Comparison of ENCODE assay signal across 8 cellular contexts in genomic region chr3:162722796-162723195, GRCh38.
DNase-seq lines count a peak whose midpoint lies in the region; ATAC-seq and TF ChIP-seq lines count a peak whose summit lies in the region.
"Not testable (repeated sequence)": the region's sequence is repeated elsewhere in the genome, so short reads cannot be mapped to it uniquely, and the experiment has no call there.

No MANE protein-coding gene starts in this region.

- TF ChIP-seq CTCF in GM23338 (conservative IDR thresholded peaks at IDR 0.05; ENCODE audit: low read depth in 2 of 2); WTC11 (IDR thresholded peaks at IDR 0.05); endodermal cell (conservative IDR thresholded peaks at IDR 0.05): not testable (repeated sequence)

- not testable (repeated sequence) for H3F3A ChIP-seq in GM23338 (replicated peaks; ENCODE audit: low read depth)

- H3K18ac ChIP-seq in mesendoderm (ENCODE audit: low read length) = not testable (repeated sequence)

- peak overlapping the region; percentile 91 for H3K27ac ChIP-seq in GM23338 (ENCODE audit: low read depth)
- peak overlapping the region; percentile 94 for H3K27ac ChIP-seq in HUES48 (ENCODE audit: low read depth, low read length)
- H3K27ac ChIP-seq in HUES64 (ENCODE audit: low read depth, low read length) = peak overlapping the region; percentile 86; the same call in 1 of the 2 replicates
- H3K27ac ChIP-seq in endodermal cell (ENCODE audit: low read depth, low read length); mesendoderm (ENCODE audit: low read depth, low read length): not testable (repeated sequence)

- not testable (repeated sequence) for H2AK5ac ChIP-seq in mesendoderm (ENCODE audit: low read length)

- H3K9ac ChIP-seq in HUES48 (ENCODE audit: low read depth, low read length) = 0 out of 2 replicates have a peak overlapping the region, but pooled peaks have one; percentile 13
- peak overlapping the region; percentile 23; the same call in 1 of the 2 replicates for H3K9ac ChIP-seq in HUES64 (ENCODE audit: low read depth, low read length)
- H3K9ac ChIP-seq in endodermal cell (ENCODE audit: extremely low read depth, low read length, poor library complexity, severe bottlenecking); mesendoderm (ENCODE audit: low read length): not testable (repeated sequence)

- CTCF ChIA-PET in WTC11 (lab: Charles Lee) = not testable (repeated sequence)

- H4K8ac ChIP-seq in mesendoderm (ENCODE audit: low read depth, low read length) = not testable (repeated sequence)

- DNase-seq in ELF-1 (ENCODE audit: low read depth, low spot score) (peak; percentile 26), GM23338 (ENCODE audit: low spot score) (peak; percentile 37), endodermal cell (peak; percentile 77), iPS DF 19.7 (ENCODE audit: low read depth, low spot score) (peak; percentile 30), mesendoderm (peak; percentile 85)
- DNase-seq in WTC11 (ENCODE audit: low spot score) = not testable (repeated sequence)

- H3K4me3 Mint-ChIP-seq in GM23338, WTC11, endodermal cell: not testable (repeated sequence)

- not testable (repeated sequence) for H3K4ac ChIP-seq in mesendoderm (ENCODE audit: low read depth, low read length)

- H3K4me1 Mint-ChIP-seq in GM23338 = peaks cover 21% of the 10 kb centered on the region
- peaks cover 21% of the 10 kb centered on the region for H3K4me1 Mint-ChIP-seq in WTC11
- peaks cover 35% of the 10 kb centered on the region for H3K4me1 Mint-ChIP-seq in endodermal cell

- H3K4me2 ChIP-seq in GM23338; mesendoderm (ENCODE audit: low read length): not testable (repeated sequence)

- not testable (repeated sequence) for ATAC-seq in GM23338
- peak; percentile 30; the same call in 1 of the 2 replicates for ATAC-seq in WTC11

- H3K23ac ChIP-seq in mesendoderm (ENCODE audit: low read length) = not testable (repeated sequence)

- not testable (repeated sequence) for H3K27me3 Mint-ChIP-seq in GM23338 (ENCODE audit: insufficient read depth, low read depth, poor library complexity); WTC11 (ENCODE audit: low read depth); endodermal cell (ENCODE audit: insufficient read depth)

- POLR2A ChIA-PET in WTC11 (lab: Charles Lee) = not testable (repeated sequence)

- H3K56ac ChIP-seq in mesendoderm (ENCODE audit: low read length) = not testable (repeated sequence)

- H2AFZ ChIP-seq in GM23338 = not testable (repeated sequence)

- H3K27me3 ChIP-seq in GM23338 (ENCODE audit: insufficient read depth); HUES48 (ENCODE audit: control insufficient read depth, insufficient read depth, low read length); HUES64 (ENCODE audit: insufficient read depth, low read length); endodermal cell (ENCODE audit: control insufficient read depth, insufficient read depth, low read length, poor library complexity, severe bottlenecking); mesendoderm (ENCODE audit: insufficient read depth, low read length, poor library complexity): not testable (repeated sequence)

- H4K20me1 ChIP-seq in GM23338 (replicated peaks; ENCODE audit: insufficient read depth) = not testable (repeated sequence)

- H2BK5ac ChIP-seq in mesendoderm (ENCODE audit: low read length) = not testable (repeated sequence)

- H3K79me1 ChIP-seq in mesendoderm (ENCODE audit: low read length) = not testable (repeated sequence)

- H3K4me3 ChIP-seq in GM23338; HUES48 (ENCODE audit: low read depth, low read length); HUES64 (ENCODE audit: low read length); endodermal cell (ENCODE audit: low read length); mesendoderm (ENCODE audit: low read length): not testable (repeated sequence)

- not testable (repeated sequence) for H3K27ac Mint-ChIP-seq in GM23338, WTC11, endodermal cell

- H3K36me3 Mint-ChIP-seq in GM23338 (ENCODE audit: low read depth); WTC11; endodermal cell (ENCODE audit: low read depth): not testable (repeated sequence)

- not testable (repeated sequence) for H3K9me2 ChIP-seq in GM23338 (ENCODE audit: insufficient read depth)

- H3K79me2 ChIP-seq in GM23338 (replicated peaks; ENCODE audit: insufficient read depth); mesendoderm (ENCODE audit: control insufficient read depth, insufficient read depth, low read length): not testable (repeated sequence)

- H2BK15ac ChIP-seq in mesendoderm (replicated peaks; ENCODE audit: low read depth) = not testable (repeated sequence)

- not testable (repeated sequence) for H2BK120ac ChIP-seq in mesendoderm (ENCODE audit: low read depth, low read length)

- not testable (repeated sequence) for H4K5ac ChIP-seq in mesendoderm (ENCODE audit: low read length)

- WGBS in HUES64 = 17% methylated on average over 5 of the region's 5 CpGs
- WGBS in endodermal cell (ENCODE audit: insufficient coverage in 1 of 2, insufficient read length in 1 of 2), 2 experiments = 26% methylated on average over 5 of the region's 5 CpGs; no CpG with 5 or more reads in 1 of the 2 experiments
- WGBS in mesendoderm (ENCODE audit: extremely low coverage, insufficient coverage, low lambda C conversion rate) = no CpG with 5 or more reads among the region's 5 CpGs

- H3K4me1 ChIP-seq in GM23338 (ENCODE audit: insufficient read depth) (peaks cover 44% of the 10 kb centered on the region), HUES48 (ENCODE audit: control insufficient read depth, insufficient read depth, low read length) (peaks cover 48% of the 10 kb centered on the region), HUES64 (ENCODE audit: insufficient read depth, low read length) (peaks cover 44% of the 10 kb centered on the region)
- not testable (repeated sequence) for H3K4me1 ChIP-seq in endodermal cell (ENCODE audit: control insufficient read depth, insufficient read depth, low read length); mesendoderm (ENCODE audit: control insufficient read depth, low read depth, low read length)

- not testable (repeated sequence) for H3K36me3 ChIP-seq in GM23338 (ENCODE audit: insufficient read depth); HUES48 (ENCODE audit: control insufficient read depth, insufficient read depth, low read length); HUES64 (ENCODE audit: insufficient read depth, low read length); endodermal cell (ENCODE audit: control insufficient read depth, insufficient read depth, low read length); mesendoderm (ENCODE audit: control insufficient read depth, insufficient read depth, low read length)

- H3K9me3 Mint-ChIP-seq in GM23338, WTC11, endodermal cell: not testable (repeated sequence)

- H3K9me3 ChIP-seq in HUES48 (ENCODE audit: control insufficient read depth, insufficient read depth, low read length); HUES64 (ENCODE audit: insufficient read depth, low read depth, low read length); endodermal cell (ENCODE audit: control insufficient read depth, low read length): not testable (repeated sequence)

TF ChIP-seq in GM23338, 12 proteins besides CTCF, POLR2A, EP300 and RAD21:
- 0 out of 2 replicates have a peak, but pooled peaks have one; percentile 76 for TF ChIP-seq NANOG (IDR thresholded peaks at IDR 0.05; ENCODE audit: borderline replicate concordance)
